8 cellular contexts compared by ENCODE assay signal in the genomic region with DNA sequence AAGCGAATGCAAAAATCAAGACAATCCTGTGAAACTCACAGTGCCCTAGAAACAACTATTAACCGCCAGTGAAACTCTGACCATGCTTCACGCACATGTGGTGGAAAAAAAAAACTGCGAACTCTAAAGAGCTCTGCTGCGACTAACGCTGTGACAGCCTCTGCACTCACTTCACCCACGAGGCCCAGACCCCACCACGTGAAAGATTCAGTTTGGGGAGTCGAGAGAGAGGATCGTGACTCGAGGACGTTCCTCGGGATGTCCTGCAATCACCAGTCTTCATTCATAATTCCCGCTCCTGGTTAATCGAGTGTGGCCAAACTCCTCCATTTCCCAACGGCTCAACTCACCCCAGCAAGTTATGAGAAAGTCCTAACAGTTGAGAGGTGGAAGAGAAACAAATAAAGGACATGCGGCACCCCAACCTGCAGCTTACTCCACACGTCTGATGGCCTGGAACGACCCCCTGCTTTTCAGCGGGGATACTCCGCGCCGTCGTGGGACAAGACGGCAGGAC. TPM values are rescaled to one million over a fixed set of nuclear protein-coding genes. Genes with fewer than 3 reads are reported as not detected.
DNase-seq lines count a peak whose midpoint lies in the region; ATAC-seq, FAIRE-seq and TF ChIP-seq lines count a peak whose summit lies in the region.

No MANE protein-coding gene starts in this region.

- TF ChIP-seq POLR2A in K562 (conservative IDR thresholded peaks at IDR 0.05): 0 out of 2 replicates have a peak, but pooled peaks have one; percentile 18
- no peak for TF ChIP-seq POLR2A in right lobe of liver (IDR thresholded peaks at IDR 0.05)

- WGBS in K562 (ENCODE audit: insufficient coverage, low coverage, missing lambda C conversion rate): under 1% methylated on average over 25 of the region's 25 CpGs
- 0% methylated on average over 16 of the region's 25 CpGs for WGBS in right lobe of liver (ENCODE audit: insufficient coverage, low coverage, low lambda C conversion rate, missing lambda C conversion rate)

- H2AFZ ChIP-seq in K562 (ENCODE audit: low read depth, low read length): no peak overlapping the region

- POLR2A ChIA-PET in K562 (lab: Yijun Ruan, JAX): interaction anchor here (0.6 to 3.9 kb wide), 23 partner anchors 8 to 256 kb away, joined by 3 to 35 read pairs (median 4); a partner anchor contains a TSS

- peak overlapping the region; percentile 59 for H3K4me3 ChIP-seq in SJSA1
- H3K4me3 ChIP-seq in K562: peak overlapping the region; percentile 96
- H3K4me3 ChIP-seq in right lobe of liver: peak overlapping the region; percentile 71 to 80 (median 75)

- H3K36me3 ChIP-seq in SJSA1: peaks cover 57% of the 10 kb centered on the region
- peaks cover 56% of the 10 kb centered on the region for H3K36me3 ChIP-seq in K562 (ENCODE audit: control insufficient read depth, insufficient read depth, low read length)
- H3K36me3 ChIP-seq in right lobe of liver: peaks cover 3 to 20% (median 11%) of the 10 kb centered on the region in 4 donors

- peaks cover 85% of the 10 kb centered on the region for H3K79me2 ChIP-seq in K562 (ENCODE audit: control insufficient read depth, insufficient read depth, low read length)

- ATAC-seq in K562 (peak; percentile 3; the same call in 1 of the 3 replicates), right lobe of liver (no peak), GM21515 (IDR thresholded peaks at IDR 0.05; ENCODE audit: unreplicated experiment) (no peak)

- no peaks in the 10 kb centered on the region for H3K9me3 ChIP-seq in SJSA1 (replicated peaks)
- H3K9me3 ChIP-seq in K562 (replicated peaks; ENCODE audit: control insufficient read depth, insufficient read depth, low read depth, low read length): no peaks in the 10 kb centered on the region; the same call in 1 of the 2 replicates
- H3K9me3 ChIP-seq in right lobe of liver: no peaks in the 10 kb centered on the region

- no peaks in the 10 kb centered on the region for H3K27me3 ChIP-seq in SJSA1 (replicated peaks)
- H3K27me3 ChIP-seq in K562 (ENCODE audit: control insufficient read depth in 2 of 2, insufficient read depth in 2 of 2, low read length in 2 of 2): no peaks in the 10 kb centered on the region
- H3K27me3 ChIP-seq in right lobe of liver: no peaks in the 10 kb centered on the region

- in situ Hi-C loops in K562 (cut with MboI): no loop called here

- TF ChIP-seq CTCF in K562 (IDR thresholded peaks at IDR 0.05 in 2 of 3, conservative IDR thresholded peaks at IDR 0.05 in 1 of 3; ENCODE audit: insufficient read depth in 2 of 3, low read depth in 1 of 3, low read length in 3 of 3) (no peak), right lobe of liver (IDR thresholded peaks at IDR 0.05) (no peak)

- no peak for TF ChIP-seq RAD21 in K562 (CRISPR knock-in tag; conservative IDR thresholded peaks at IDR 0.05 in 1 of 2, IDR thresholded peaks at IDR 0.05 in 1 of 2)

- H3K4me2 ChIP-seq in K562 (ENCODE audit: insufficient read depth, low read length): peak overlapping the region; percentile 95

- CTCF ChIA-PET in K562 (lab: Yijun Ruan, JAX; ENCODE audit: low intra/inter-chr PET ratio): no interaction called here

- H3K9ac ChIP-seq in K562 (ENCODE audit: insufficient read depth in 1 of 2, low read depth in 2 of 2, low read length in 2 of 2): peak overlapping the region; percentile 97 to 99

- intact Hi-C loops in K562 (cut with micrococcal nuclease): loop anchor here (2.0 to 5.0 kb wide), 2 partner anchors 73 to 82 kb away; no protein-coding TSS in a partner anchor
- intact Hi-C loops in right lobe of liver (cut with DNase I): no loop called here

- H3K27ac ChIP-seq in SJSA1 (peak overlapping the region; percentile 71), K562 (ENCODE audit: extremely low read depth, low read depth, low read length) (peak overlapping the region; percentile 98), right lobe of liver (peak overlapping the region; percentile 77 to 90 (median 89))

- no peak for TF ChIP-seq EP300 in K562 (IDR thresholded peaks at IDR 0.05; ENCODE audit: low read length)

- BruUV-seq in K562 (replicated peaks; lab: Mats Ljungman, UMichigan): no TSS peak

- H3K9me1 ChIP-seq in K562 (ENCODE audit: control insufficient read depth, insufficient read depth, low read length): no peaks in the 10 kb centered on the region

- peaks cover 43% of the 10 kb centered on the region for H4K20me1 ChIP-seq in K562 (replicated peaks; ENCODE audit: control insufficient read depth, insufficient read depth, low read length)

- DNase-seq in NCI-H1105 treated with DMSO at 0.1 percent for 48 hours (lab: John Stamatoyannopoulos, UW): peak; percentile 13
- no peak for DNase-seq in NCI-H1105 (lab: John Stamatoyannopoulos, UW)
- DNase-seq in SJSA1 (ENCODE audit: low read depth in 1 of 2, low spot score in 2 of 2): peak in 1 of 2 experiments; percentile 30
- peak in 3 of 4 experiments; percentile 30 to 67 (median 31) for DNase-seq in K562 (ENCODE audit: extremely low read depth in 1 of 4, low spot score in 3 of 4)
- DNase-seq in right lobe of liver: no peak
- DNase-seq in stimulated activated CD4-positive, alpha-beta T cell treated with anti-CD3 and anti-CD28 coated beads, TNF-alpha, amount 100 ng/mL, for 48 hours (ENCODE audit: low read depth in 3 of 3): peak in 2 of 3 donors; percentile 17 to 37
- no peak for DNase-seq in SIG-M5 treated with dmso at 0.1 percent for 504 hours (lab: John Stamatoyannopoulos, UW; ENCODE audit: unreplicated experiment)

- H3K4me1 ChIP-seq in SJSA1 (replicated peaks) (peaks cover 23% of the 10 kb centered on the region), K562 (replicated peaks in 1 of 2; ENCODE audit: control insufficient read depth in 2 of 2, insufficient read depth in 2 of 2, low read length in 2 of 2) (peaks cover 14 to 19% of the 10 kb centered on the region in 2 experiments; a peak in 4 of 5 replicates), right lobe of liver (peaks cover 0 to 12% (median 6%) of the 10 kb centered on the region in 4 donors)

- FAIRE-seq in K562 (lab: Jason Lieb, UNC): no peak

TF ChIP-seq in K562, 482 proteins besides CTCF, POLR2A, EP300 and RAD21 (continues in another document):
- TF ChIP-seq, protein P1, sequence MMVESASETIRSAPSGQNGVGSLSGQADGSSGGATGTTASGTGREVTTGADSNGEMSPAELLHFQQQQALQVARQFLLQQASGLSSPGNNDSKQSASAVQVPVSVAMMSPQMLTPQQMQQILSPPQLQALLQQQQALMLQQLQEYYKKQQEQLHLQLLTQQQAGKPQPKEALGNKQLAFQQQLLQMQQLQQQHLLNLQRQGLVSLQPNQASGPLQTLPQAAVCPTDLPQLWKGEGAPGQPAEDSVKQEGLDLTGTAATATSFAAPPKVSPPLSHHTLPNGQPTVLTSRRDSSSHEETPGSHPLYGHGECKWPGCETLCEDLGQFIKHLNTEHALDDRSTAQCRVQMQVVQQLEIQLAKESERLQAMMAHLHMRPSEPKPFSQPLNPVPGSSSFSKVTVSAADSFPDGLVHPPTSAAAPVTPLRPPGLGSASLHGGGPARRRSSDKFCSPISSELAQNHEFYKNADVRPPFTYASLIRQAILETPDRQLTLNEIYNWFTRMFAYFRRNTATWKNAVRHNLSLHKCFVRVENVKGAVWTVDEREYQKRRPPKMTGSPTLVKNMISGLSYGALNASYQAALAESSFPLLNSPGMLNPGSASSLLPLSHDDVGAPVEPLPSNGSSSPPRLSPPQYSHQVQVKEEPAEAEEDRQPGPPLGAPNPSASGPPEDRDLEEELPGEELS (CRISPR knock-in tag; IDR thresholded peaks at IDR 0.05; ENCODE audit: borderline replicate concordance): 0 out of 2 replicates have a peak, but pooled peaks have one; percentile 22
- TF ChIP-seq EGR1 (conservative IDR thresholded peaks at IDR 0.05): no peak
- peak in 1 of 2 experiments; percentile 87; a peak in 2 of 4 replicates for TF ChIP-seq HDAC1 (IDR thresholded peaks at IDR 0.05)

RNA-seq across cellular contexts. Expression of a gene that starts 1.1 kb away (rescaled TPM):
- total RNA-seq in SJSA1 (2014; rRNA removed; shearing (Covaris generic)): 249 and 303 TPM in 2 replicates
- 44.8 and 218 TPM in 2 replicates for total RNA-seq in K562 (2011; cell fraction: chromatin; rRNA removed; ENCODE audit: low replicate concordance)
- total RNA-seq in K562 (2011; cell fraction: nucleolus; rRNA removed): 38.5 and 46.2 TPM in 2 replicates
- total RNA-seq in K562 (2011; cell fraction: nucleoplasm; rRNA removed): 82.6 and 125 TPM in 2 replicates
- total RNA-seq in K562 (2014; rRNA removed) (656 and 761 TPM in 2 replicates), K562 (2014; rRNA removed; fragmentation: Illumina TruSeq; extraction: Trizol) (464 and 519 TPM in 2 replicates), K562 (2015; rRNA removed; fragmentation: Illumina TruSeq; extraction: Trizol) (523 and 537 TPM in 2 replicates), K562 (2021) (415 and 449 TPM in 2 replicates), right lobe of liver (100 to 1,000 TPM in 3 of 6 experiments, 10 to 100 TPM in 3; 65.6 to 156 (median 96.6) TPM)
- polyA plus RNA-seq in K562 (2011; rRNA removed) (295 and 420 TPM in 2 replicates), K562 (2014; fragmentation: Illumina TruSeq; extraction: Trizol) (492 and 549 TPM in 2 replicates), K562 (2014; fragmentation: Nextera tagmentation; extraction: Ambion mirVana) (10 to 100 TPM; 79.9 to 81.2 TPM), K562 (2014; rRNA removed) (494 and 522 TPM in 2 replicates)
- 136 and 207 TPM in 2 replicates for polyA plus RNA-seq in K562 (2011; cell fraction: cytosol; rRNA removed)
- polyA plus RNA-seq in K562 (2011; cell fraction: nucleus; rRNA removed): 65.4 and 88.8 TPM in 2 replicates
- 218 and 429 TPM in 2 replicates for polyA plus RNA-seq in K562 (2012)
- polyA minus RNA-seq in K562 (2011; rRNA and poly(A)+ RNA removed): 427 and 585 TPM in 2 replicates
- 185 and 239 TPM in 2 replicates for polyA minus RNA-seq in K562 (2011; cell fraction: cytosol; rRNA and poly(A)+ RNA removed)
- polyA minus RNA-seq in K562 (2011; cell fraction: nucleus; rRNA and poly(A)+ RNA removed): 63.4 and 107 TPM in 2 replicates

Comparison
In these comparisons a context has a peak if more than half of its experiments do, and no peak if none do; other contexts are left out.
1. DNase-seq: peak in NCI-H1105 treated with DMSO at 0.1 percent for 48 hours (single experiment), K562 (3 of 4) and stimulated activated CD4-positive, alpha-beta T cell treated with anti-CD3 and anti-CD28 coated beads, TNF-alpha, amount 100 ng/mL, for 48 hours (2 of 3); none in NCI-H1105 (single experiment), right lobe of liver (0 of 3) and SIG-M5 treated with dmso at 0.1 percent for 504 hours (single experiment).
2. Peak in every context shown above with its lines, with median percentiles within 50 percentile points of each other: H3K27ac ChIP-seq and H3K4me3 ChIP-seq.